ENCODE assay signal across 17 cellular contexts in genomic region chrX:85922821-85923220, GRCh38.
DNase-seq lines count a peak whose midpoint lies in the region; ATAC-seq, FAIRE-seq and TF ChIP-seq lines count a peak whose summit lies in the region.
"Had no signal": no experiment of that assay in that cellular context is flagged by ENCODE, and none has a peak within 500 bp of the region (broad histone marks: within the 10 kb centered on the region; RNA-seq: fewer than 3 reads in every experiment).

No MANE protein-coding gene starts in this region.

- H3K4me3 ChIP-seq in bronchial epithelial cell (ENCODE audit: low read depth, low read length) (no peak overlapping the region), mesenchymal stem cell (ENCODE audit: insufficient read depth in 1 of 2, low read depth in 1 of 2, low read length in 2 of 2) (no peak overlapping the region)
- no peak overlapping the region for H3K4me3 ChIP-seq in CD8-positive, alpha-beta memory T cell (ENCODE audit: low read length)
- H3K4me3 ChIP-seq: esophagus squamous epithelium had no signal

- H3K18ac ChIP-seq in mesenchymal stem cell (ENCODE audit: low read depth in 1 of 2, low read length in 2 of 2): no peak overlapping the region

- no peak for FAIRE-seq in bronchial epithelial cell (lab: Jason Lieb, UNC)
- FAIRE-seq: keratinocyte had no signal

- H3K9ac ChIP-seq in mesenchymal stem cell (ENCODE audit: low read length): peak overlapping the region; percentile 26

- H3K27me3 ChIP-seq in bronchial epithelial cell (ENCODE audit: control insufficient read depth, insufficient read depth, low read length) (no peaks in the 10 kb centered on the region), mesenchymal stem cell (ENCODE audit: control insufficient read depth in 1 of 2, insufficient read depth in 1 of 2, low read length in 2 of 2) (no peaks in the 10 kb centered on the region)
- no peaks in the 10 kb centered on the region for H3K27me3 ChIP-seq in CD8-positive, alpha-beta memory T cell (ENCODE audit: insufficient read depth, low read length, poor library complexity, severe bottlenecking)
- H3K27me3 ChIP-seq: esophagus squamous epithelium had no signal

- no peak overlapping the region for H2BK12ac ChIP-seq in mesenchymal stem cell (ENCODE audit: low read length in 2 of 2)

- H4K91ac ChIP-seq in mesenchymal stem cell (ENCODE audit: low read length): no peak overlapping the region

- H2AK5ac ChIP-seq in mesenchymal stem cell (ENCODE audit: low read length, severe bottlenecking): no peak overlapping the region

- H2BK5ac ChIP-seq in mesenchymal stem cell (ENCODE audit: low read depth, low read length, poor library complexity, severe bottlenecking): no peak overlapping the region

- H3K14ac ChIP-seq in mesenchymal stem cell (ENCODE audit: low read length in 2 of 2): no peak overlapping the region

- H2BK120ac ChIP-seq in mesenchymal stem cell (ENCODE audit: low read depth, low read length): no peak overlapping the region

- H3K36me3 Mint-ChIP-seq in CD8-positive, alpha-beta memory T cell: peaks cover 0 to 13% (median 2%) of the 10 kb centered on the region in 3 donors

- H4K8ac ChIP-seq in mesenchymal stem cell (ENCODE audit: low read length): no peak overlapping the region

- H3K27me3 Mint-ChIP-seq in CD8-positive, alpha-beta memory T cell: no peaks in the 10 kb centered on the region
- H3K27me3 Mint-ChIP-seq: activated CD4-positive, alpha-beta T cell treated with anti-CD3 and anti-CD28 coated beads, Interleukin-2, amount 10 ng/mL, durations not matched to agents 24 days and 14 days had no signal

- CTCF ChIA-PET in CD8-positive, alpha-beta memory T cell (lab: Charles Lee): no interaction called here

- H3K27ac Mint-ChIP-seq in CD8-positive, alpha-beta memory T cell: no peak overlapping the region
- H3K27ac Mint-ChIP-seq: activated CD4-positive, alpha-beta T cell treated with anti-CD3 and anti-CD28 coated beads, Interleukin-2, amount 10 ng/mL, durations not matched to agents 24 days and 14 days had no signal

- H3K4me1 ChIP-seq in mesenchymal stem cell (ENCODE audit: control insufficient read depth, insufficient read depth, low read depth, low read length): no peaks in the 10 kb centered on the region
- no peaks in the 10 kb centered on the region for H3K4me1 ChIP-seq in CD8-positive, alpha-beta memory T cell (ENCODE audit: insufficient read depth, low read length)
- H3K4me1 ChIP-seq: esophagus squamous epithelium had no signal

- no peak overlapping the region for H3K4me3 Mint-ChIP-seq in CD8-positive, alpha-beta memory T cell
- H3K4me3 Mint-ChIP-seq: activated CD4-positive, alpha-beta T cell treated with anti-CD3 and anti-CD28 coated beads, Interleukin-2, amount 10 ng/mL, durations not matched to agents 24 days and 14 days had no signal

- POLR2A ChIA-PET in CD8-positive, alpha-beta memory T cell (lab: Charles Lee): no interaction called here

- H3K9me3 Mint-ChIP-seq in CD8-positive, alpha-beta memory T cell: no peaks in the 10 kb centered on the region
- H3K9me3 Mint-ChIP-seq: activated CD4-positive, alpha-beta T cell treated with anti-CD3 and anti-CD28 coated beads, Interleukin-2, amount 10 ng/mL, durations not matched to agents 24 days and 14 days had no signal

- H3K79me1 ChIP-seq in mesenchymal stem cell (replicated peaks; ENCODE audit: low read length, poor library complexity, severe bottlenecking): no peaks in the 10 kb centered on the region

- no peaks in the 10 kb centered on the region for H3K9me3 ChIP-seq in mesenchymal stem cell (ENCODE audit: control insufficient read depth, low read length)
- no peaks in the 10 kb centered on the region for H3K9me3 ChIP-seq in CD8-positive, alpha-beta memory T cell (ENCODE audit: low read length)
- H3K9me3 ChIP-seq: esophagus squamous epithelium had no signal

- ATAC-seq in GM19463 (IDR thresholded peaks at IDR 0.05; ENCODE audit: unreplicated experiment) (no peak), GM18867 (IDR thresholded peaks at IDR 0.05; ENCODE audit: unreplicated experiment) (no peak), HG02884 (IDR thresholded peaks at IDR 0.05; ENCODE audit: unreplicated experiment) (no peak)

- TF ChIP-seq CTCF in bronchial epithelial cell (IDR thresholded peaks at IDR 0.05; ENCODE audit: insufficient read depth, low read length, severe bottlenecking): no peak

- H3K4ac ChIP-seq in mesenchymal stem cell (ENCODE audit: low read depth in 1 of 2, low read length in 2 of 2): no peak overlapping the region

- H3K27ac ChIP-seq in mesenchymal stem cell (ENCODE audit: low read length, poor library complexity, severe bottlenecking): no peak overlapping the region
- H3K27ac ChIP-seq in CD8-positive, alpha-beta memory T cell (ENCODE audit: low read depth, low read length): no peak overlapping the region
- H3K27ac ChIP-seq: esophagus squamous epithelium had no signal

- no peak overlapping the region for H3K23ac ChIP-seq in mesenchymal stem cell (ENCODE audit: low read length in 2 of 2)

- peak; percentile 76 for DNase-seq in CD1c-positive myeloid dendritic cell (ENCODE audit: extremely low spot score)
- peak; percentile 36 for DNase-seq in M059J (ENCODE audit: low read depth)
- DNase-seq in bronchial epithelial cell (ENCODE audit: low read depth): peak; percentile 76
- peak; percentile 49 for DNase-seq in mesenchymal stem cell
- no peak for DNase-seq in CD8-positive, alpha-beta memory T cell
- DNase-seq: activated CD4-positive, alpha-beta T cell treated with anti-CD3 and anti-CD28 coated beads, Interleukin-2, amount 10 ng/mL, durations not matched to agents 24 days and 14 days; activated naive CD4-positive, alpha-beta T cell treated with Interleukin-2 at 50 U/mL for 16 hours; cerebellar nuclear complex; COR-L47; esophagus squamous epithelium; Kasumi-1; OCI-M1; SW 1271 had no signal

- H2BK15ac ChIP-seq in mesenchymal stem cell (ENCODE audit: low read depth, poor library complexity, severe bottlenecking): no peak overlapping the region

- peaks cover 10 to 39% (median 15%) of the 10 kb centered on the region in 3 donors for H3K4me1 Mint-ChIP-seq in CD8-positive, alpha-beta memory T cell
- H3K4me1 Mint-ChIP-seq: activated CD4-positive, alpha-beta T cell treated with anti-CD3 and anti-CD28 coated beads, Interleukin-2, amount 10 ng/mL, durations not matched to agents 24 days and 14 days had no signal

- no peak overlapping the region for H3K4me2 ChIP-seq in mesenchymal stem cell (ENCODE audit: low read length, poor library complexity, severe bottlenecking)

- H3K36me3 ChIP-seq in bronchial epithelial cell (ENCODE audit: control insufficient read depth, insufficient read depth, low read length) (no peaks in the 10 kb centered on the region), mesenchymal stem cell (ENCODE audit: control insufficient read depth in 1 of 2, insufficient read depth in 2 of 2, low read depth in 1 of 2, low read length in 2 of 2) (no peaks in the 10 kb centered on the region)
- no peaks in the 10 kb centered on the region for H3K36me3 ChIP-seq in CD8-positive, alpha-beta memory T cell (ENCODE audit: insufficient read depth, low read length)
- H3K36me3 ChIP-seq: esophagus squamous epithelium had no signal

- H2AFZ ChIP-seq in mesenchymal stem cell (ENCODE audit: low read depth, low read length): no peak overlapping the region

- 0% methylated on average over 1 of the region's 3 CpGs for WGBS in mesenchymal stem cell

Comparison
In these comparisons a context has a peak if more than half of its experiments do, and no peak if none do; other contexts are left out.
1. DNase-seq: peak in CD1c-positive myeloid dendritic cell (single experiment), M059J (single experiment), bronchial epithelial cell (single experiment) and mesenchymal stem cell (single experiment); none in CD8-positive, alpha-beta memory T cell (0 of 5).